Comparison of ENCODE assay signal across 20 cellular contexts in the genomic region with DNA sequence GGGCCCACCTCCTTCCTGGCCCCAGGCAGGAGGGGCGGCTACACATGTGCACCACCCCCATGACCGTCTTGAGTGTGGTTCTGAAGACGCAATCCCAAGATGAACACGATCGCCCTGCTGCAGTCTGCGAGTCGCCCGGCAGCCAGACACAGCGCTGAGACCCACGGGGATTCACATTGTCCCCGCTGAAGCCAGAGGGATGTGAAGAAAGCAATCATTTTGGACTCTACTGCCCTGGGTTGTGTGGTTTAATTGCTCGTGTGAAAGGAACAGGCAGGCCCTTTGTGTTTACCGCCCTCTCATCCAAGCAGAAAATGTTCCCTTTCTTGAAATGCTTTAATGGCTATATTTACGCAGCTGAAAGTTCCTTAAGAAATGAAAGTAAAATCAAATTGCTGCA.
DNase-seq lines count a peak whose midpoint lies in the region; ATAC-seq and TF ChIP-seq lines count a peak whose summit lies in the region.
"Had no signal": no experiment of that assay in that cellular context is flagged by ENCODE, and none has a peak within 500 bp of the region (broad histone marks: within the 10 kb centered on the region; RNA-seq: fewer than 3 reads in every experiment).

No MANE protein-coding gene starts in this region.

- H3K9ac ChIP-seq in BLaER1 treated with 17β-estradiol and CSF1 and Interleukin-3, amounts not matched to agents 10 nM and 100 nM = no peak overlapping the region
- no peak overlapping the region for H3K9ac ChIP-seq in MM.1S (ENCODE audit: low read length)

- H3F3A ChIP-seq in MM.1S (ENCODE audit: insufficient read depth, low read length) = no peaks in the 10 kb centered on the region

- H2AFZ ChIP-seq in MM.1S (ENCODE audit: low read length) = no peak overlapping the region

- H3K27ac ChIP-seq in BLaER1 treated with 17β-estradiol and CSF1 and Interleukin-3, amounts not matched to agents 10 nM and 100 nM = no peak overlapping the region
- no peak overlapping the region for H3K27ac ChIP-seq in MM.1S (ENCODE audit: low read length)
- peak overlapping the region in 1 of 2 donors; percentile 50 for H3K27ac ChIP-seq in prostate gland

- no peaks in the 10 kb centered on the region for H3K36me3 ChIP-seq in BLaER1 treated with 17β-estradiol and CSF1 and Interleukin-3, amounts not matched to agents 10 nM and 100 nM
- no peaks in the 10 kb centered on the region for H3K36me3 ChIP-seq in MM.1S (replicated peaks; ENCODE audit: insufficient read depth, low read length)
- no peaks in the 10 kb centered on the region for H3K36me3 ChIP-seq in prostate gland
- H3K36me3 ChIP-seq: HAP-1, MG63 had no signal

- H3K9me2 ChIP-seq in MM.1S (replicated peaks; ENCODE audit: insufficient read depth, low read length) = no peaks in the 10 kb centered on the region

- WGBS in prostate gland = 33% methylated on average over 14 of the region's 14 CpGs

- TF ChIP-seq POLR2A in prostate gland (IDR thresholded peaks at IDR 0.05) = no peak

- H3K4me3 ChIP-seq in BLaER1 treated with 17β-estradiol and CSF1 and Interleukin-3, amounts not matched to agents 10 nM and 100 nM = no peak overlapping the region
- H3K4me3 ChIP-seq in MM.1S (ENCODE audit: low read length) (no peak overlapping the region), prostate gland (no peak overlapping the region)
- H3K4me3 ChIP-seq: GM12878, HAP-1, MG63 had no signal

- ATAC-seq in HG03520 (IDR thresholded peaks at IDR 0.05; ENCODE audit: unreplicated experiment) (no peak), GM21723 (IDR thresholded peaks at IDR 0.05; ENCODE audit: unreplicated experiment) (no peak)
- ATAC-seq: GM12878 had no signal

- no peaks in the 10 kb centered on the region for H3K79me2 ChIP-seq in MM.1S (ENCODE audit: low read length)

- no peaks in the 10 kb centered on the region; a peak in 1 of 22 replicates for H4K20me1 ChIP-seq in BLaER1 treated with 17β-estradiol and CSF1 and Interleukin-3, amounts not matched to agents 10 nM and 100 nM
- H4K20me1 ChIP-seq in MM.1S (ENCODE audit: insufficient read depth, low read length) = no peaks in the 10 kb centered on the region

- DNase-seq in MM.1S (no peak), globus pallidus (ENCODE audit: low spot score) (peak; percentile 27), prostate gland (ENCODE audit: low spot score) (peak; percentile 30), COLO668 (lab: John Stamatoyannopoulos, UW; ENCODE audit: unreplicated experiment) (no peak)
- DNase-seq: CD4-positive, alpha-beta T cell; IMR-90; Karpas-422; MG63; NCI-H1092 treated with DMSO at 0.1 percent for 48 hours; NCI-H1694; NCI-H2227 treated with DMSO at 0.1 percent for 48 hours; NCI-H524 treated with DMSO at 0.1 percent for 48 hours; NK-92 treated with Interleukin-12 subunit alpha and Interleukin-12 subunit beta, amount 100 ng/mL, for 24 hours; OCI-M1; RPMI8226 had no signal

- intact Hi-C loops in prostate gland (cut with DNase I) = no loop called here

- H3K4me1 ChIP-seq in BLaER1 treated with 17β-estradiol and CSF1 and Interleukin-3, amounts not matched to agents 10 nM and 100 nM = peaks cover 0 to 47% (median 22%) of the 10 kb centered on the region in 10 experiments; a peak in 15 of 20 replicates
- H3K4me1 ChIP-seq in MM.1S (ENCODE audit: low read length) (no peaks in the 10 kb centered on the region), prostate gland (replicated peaks) (peaks cover 4% of the 10 kb centered on the region)
- H3K4me1 ChIP-seq: HAP-1 had no signal

- H3K9me3 ChIP-seq in BLaER1 treated with 17β-estradiol and CSF1 and Interleukin-3, amounts not matched to agents 10 nM and 100 nM (replicated peaks in 1 of 11) = peaks cover 0 to 23% (median 9%) of the 10 kb centered on the region in 11 experiments; a peak in 10 of 22 replicates
- H3K9me3 ChIP-seq in MM.1S (replicated peaks; ENCODE audit: insufficient read depth, low read length) = no peaks in the 10 kb centered on the region
- no peaks in the 10 kb centered on the region for H3K9me3 ChIP-seq in prostate gland
- H3K9me3 ChIP-seq: HAP-1, MG63 had no signal

- peak overlapping the region; percentile 41 to 74 (median 69); a peak in 21 of 22 replicates for H3K4me2 ChIP-seq in BLaER1 treated with 17β-estradiol and CSF1 and Interleukin-3, amounts not matched to agents 10 nM and 100 nM
- H3K4me2 ChIP-seq in MM.1S (ENCODE audit: low read depth, low read length) = peak overlapping the region; percentile 39; the same call in 1 of the 2 replicates

- H3K27me3 ChIP-seq in BLaER1 treated with 17β-estradiol and CSF1 and Interleukin-3, amounts not matched to agents 10 nM and 100 nM = peaks cover 0 to 7% (median 0%) of the 10 kb centered on the region in 11 experiments; a peak in 3 of 22 replicates
- H3K27me3 ChIP-seq in MM.1S (replicated peaks; ENCODE audit: insufficient read depth, low read length) (peaks cover 77% of the 10 kb centered on the region), prostate gland (replicated peaks; ENCODE audit: insufficient read depth) (no peaks in the 10 kb centered on the region)
- H3K27me3 ChIP-seq: MG63 had no signal

- TF ChIP-seq CTCF in MM.1S (IDR thresholded peaks at IDR 0.05; ENCODE audit: low read length) (no peak), prostate gland (IDR thresholded peaks at IDR 0.05) (no peak)

Comparison
In these comparisons a context has a peak if more than half of its experiments do, and no peak if none do; other contexts are left out.
1. DNase-seq: peak in globus pallidus (single experiment) and prostate gland (single experiment); none in MM.1S (single experiment) and COLO668 (single experiment).